In genomic region chr16:12021578-12022265, GRCh38 we compare ENCODE assay signal across 1 cellular context.
TF ChIP-seq lines count a peak whose summit lies in the region.

No MANE protein-coding gene starts in this region.

TF ChIP-seq in HepG2, 621 proteins besides CTCF, POLR2A, EP300 and RAD21:
- 0 out of 2 replicates have a peak, but pooled peaks have one; percentile 23 for TF ChIP-seq ZBTB40 (IDR thresholded peaks at IDR 0.05)
- no peak for TF ChIP-seq ZBTB40 (CRISPR knock-in tag; IDR thresholded peaks at IDR 0.05)
- TF ChIP-seq ZNF740 (CRISPR knock-in tag; IDR thresholded peaks at IDR 0.05) = no peak
- TF ChIP-seq ZNF746 (CRISPR knock-in tag; IDR thresholded peaks at IDR 0.05) = no peak
